In genomic region chr2:137252934-137253333, GRCh38 we compare ENCODE assay signal across 21 cellular contexts.
DNase-seq lines count a peak whose midpoint lies in the region; ATAC-seq, FAIRE-seq and TF ChIP-seq lines count a peak whose summit lies in the region.
"Had no signal": no experiment of that assay in that cellular context is flagged by ENCODE, and none has a peak within 500 bp of the region (broad histone marks: within the 10 kb centered on the region; RNA-seq: fewer than 3 reads in every experiment).

No MANE protein-coding gene starts in this region.

- TF ChIP-seq CTCF in choroid plexus epithelial cell (conservative IDR thresholded peaks at IDR 0.05; ENCODE audit: low read depth, low read length): no peak
- no peak for TF ChIP-seq CTCF in body of pancreas (IDR thresholded peaks at IDR 0.05)

- ATAC-seq in GM18511 (IDR thresholded peaks at IDR 0.05; ENCODE audit: unreplicated experiment): peak; percentile 56
- no peak for ATAC-seq in body of pancreas
- ATAC-seq in GM19324 (IDR thresholded peaks at IDR 0.05; ENCODE audit: low FRiP score, unreplicated experiment): no peak
- ATAC-seq: heart left ventricle, pancreas had no signal

- H3K27me3 ChIP-seq in body of pancreas: no peaks in the 10 kb centered on the region
- H3K27me3 ChIP-seq: heart left ventricle, pancreas had no signal

- H3K4me3 ChIP-seq in choroid plexus epithelial cell (ENCODE audit: low read depth, low read length) (no peak overlapping the region), body of pancreas (no peak overlapping the region)
- H3K4me3 ChIP-seq: heart left ventricle, pancreas had no signal

- H3K36me3 ChIP-seq in body of pancreas (replicated peaks in 1 of 2; ENCODE audit: insufficient read depth in 1 of 2, low read depth in 2 of 2): no peaks in the 10 kb centered on the region
- H3K36me3 ChIP-seq: heart left ventricle, pancreas had no signal

- no peaks in the 10 kb centered on the region for H3K9me3 ChIP-seq in body of pancreas
- H3K9me3 ChIP-seq: heart left ventricle, pancreas had no signal

- no peaks in the 10 kb centered on the region for H3K4me1 ChIP-seq in body of pancreas
- H3K4me1 ChIP-seq: heart left ventricle, pancreas had no signal

- intact Hi-C loops in body of pancreas (cut with DNase I): no loop called here

- TF ChIP-seq POLR2A in body of pancreas (IDR thresholded peaks at IDR 0.05): no peak

- peak; percentile 45 for FAIRE-seq in RCC 7860 (lab: Jason Lieb, UNC)
- FAIRE-seq: pancreas, urothelium cell line had no signal

- peak; percentile 31 for DNase-seq in RCC 7860 (ENCODE audit: low spot score)
- DNase-seq in choroid plexus epithelial cell (ENCODE audit: low read depth): peak; percentile 7
- peak; percentile 27 for DNase-seq in non-pigmented ciliary epithelial cell (ENCODE audit: low read depth)
- no peak for DNase-seq in NCI-H1436 treated with DMSO at 0.1 percent for 48 hours (lab: John Stamatoyannopoulos, UW)
- no peak for DNase-seq in iPS-NIHi7 (ENCODE audit: extremely low spot score)
- no peak for DNase-seq in body of pancreas
- DNase-seq: activated CD4-positive, alpha-beta T cell treated with anti-CD3 and anti-CD28 coated beads for 4 hours; activated CD8-positive, alpha-beta memory T cell treated with anti-CD3 and anti-CD28 coated beads, Interleukin-2, amount 50 U/mL, for 4 hours; activated gamma-delta T cell; AML-193; anterior cingulate cortex; DND-41; heart left ventricle; immature natural killer cell; naive B cell; NCI-H1105 treated with DMSO at 0.1 percent for 48 hours; pancreas; stimulated activated CD4-positive, alpha-beta T cell treated with anti-CD3 and anti-CD28 coated beads, Interleukin-2, amount 100 ng/mL, for 48 hours had no signal

- no peak overlapping the region for H3K27ac ChIP-seq in body of pancreas
- H3K27ac ChIP-seq: heart left ventricle, pancreas had no signal

Comparison
In these comparisons a context has a peak if more than half of its experiments do, and no peak if none do; other contexts are left out.
1. DNase-seq: peak in RCC 7860 (single experiment), choroid plexus epithelial cell (single experiment) and non-pigmented ciliary epithelial cell (single experiment); none in NCI-H1436 treated with DMSO at 0.1 percent for 48 hours (single experiment), iPS-NIHi7 (single experiment) and body of pancreas (0 of 4).